In the genomic region with DNA sequence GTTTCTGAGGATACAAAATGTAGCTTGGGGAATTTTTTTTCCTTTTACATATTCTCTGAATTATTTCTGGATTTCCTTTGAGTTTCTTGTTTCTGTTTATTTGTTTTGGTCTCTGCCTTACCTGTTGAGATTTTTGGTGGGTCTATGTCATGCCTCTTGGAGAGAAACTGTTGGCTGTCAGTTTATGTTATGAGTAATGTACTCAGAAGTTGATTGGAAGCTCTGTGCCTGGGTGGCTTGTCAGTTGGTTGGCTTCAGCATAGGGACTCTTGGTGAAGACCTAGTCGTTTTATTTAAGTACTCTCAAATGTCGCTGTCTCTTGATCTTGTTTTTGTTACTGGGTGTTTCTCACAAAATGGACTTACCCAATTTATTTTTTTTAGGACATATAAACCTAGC, we compare ENCODE assay signal across 15 cellular contexts.
A peak's percentile ranks its signal among the peaks of the same experiment; 100 is the strongest.
DNase-seq lines count a peak whose midpoint lies in the region; ATAC-seq and TF ChIP-seq lines count a peak whose summit lies in the region.
"Had no signal": no experiment of that assay in that cellular context is flagged by ENCODE, and none has a peak within 500 bp of the region (broad histone marks: within the 10 kb centered on the region; RNA-seq: fewer than 3 reads in every experiment).

No MANE protein-coding gene starts in this region.

- peak overlapping the region; percentile 50 for H3K9ac ChIP-seq in SU-DHL-6 (ENCODE audit: low read length)

- no peak for TF ChIP-seq CTCF in SU-DHL-6 (IDR thresholded peaks at IDR 0.05; ENCODE audit: insufficient read depth, low read length, poor library complexity, severe bottlenecking)

- peaks cover 100% of the 10 kb centered on the region for H3K79me2 ChIP-seq in SU-DHL-6 (ENCODE audit: insufficient read depth, low read length)

- DNase-seq in retina (no peak), NCI-H526 (lab: John Stamatoyannopoulos, UW) (no peak)
- DNase-seq: activated naive CD4-positive, alpha-beta T cell; brain microvascular endothelial cell; effector CD8-positive, alpha-beta T cell; H9; NCI-H2107; SJCRH30 had no signal

- H3K27ac ChIP-seq in SU-DHL-6 (ENCODE audit: low read depth, low read length) = peak overlapping the region; percentile 93
- H3K27ac ChIP-seq: brain microvascular endothelial cell, HL-60, SJCRH30 had no signal

- peak overlapping the region; percentile 64 for H3K4me3 ChIP-seq in SU-DHL-6 (ENCODE audit: insufficient read depth, low read length, poor library complexity, severe bottlenecking)
- H3K4me3 ChIP-seq: SJCRH30 had no signal

- H3K4me2 ChIP-seq in SU-DHL-6 (ENCODE audit: low read depth, low read length, poor library complexity, severe bottlenecking) = peak overlapping the region; percentile 88

- H4K20me1 ChIP-seq in SU-DHL-6 (ENCODE audit: low read depth, low read length) = no peaks in the 10 kb centered on the region

- peaks cover 61% of the 10 kb centered on the region for H3K36me3 ChIP-seq in SU-DHL-6 (ENCODE audit: low read length)
- H3K36me3 ChIP-seq: brain microvascular endothelial cell had no signal

- H3K9me2 ChIP-seq in SU-DHL-6 (replicated peaks; ENCODE audit: insufficient read depth, low read length) = no peaks in the 10 kb centered on the region

- H3F3A ChIP-seq in SU-DHL-6 (ENCODE audit: insufficient read depth) = peaks cover 50% of the 10 kb centered on the region

- H3K9me3 ChIP-seq in SU-DHL-6 (ENCODE audit: insufficient read depth, low read length) = peaks cover 14% of the 10 kb centered on the region; the same call in 1 of the 2 replicates

- ATAC-seq in GM18858 (IDR thresholded peaks at IDR 0.05; ENCODE audit: unreplicated experiment) (peak; percentile 66), GM21390 (IDR thresholded peaks at IDR 0.05; ENCODE audit: unreplicated experiment) (peak; percentile 73), HG03045 (IDR thresholded peaks at IDR 0.05; ENCODE audit: unreplicated experiment) (peak; percentile 83), HG02970 (IDR thresholded peaks at IDR 0.05; ENCODE audit: low FRiP score, unreplicated experiment) (no peak), HG03280 (IDR thresholded peaks at IDR 0.05; ENCODE audit: unreplicated experiment) (no peak)

- H3K27me3 ChIP-seq in SU-DHL-6 (ENCODE audit: low read length) = no peaks in the 10 kb centered on the region
- H3K27me3 ChIP-seq: brain microvascular endothelial cell, SJCRH30 had no signal

- H2AFZ ChIP-seq in SU-DHL-6 (ENCODE audit: low read depth, low read length, severe bottlenecking) = no peak overlapping the region

Comparison
In these comparisons a context has a peak if more than half of its experiments do, and no peak if none do; other contexts are left out.
1. ATAC-seq: peak in GM18858 (single experiment), GM21390 (single experiment) and HG03045 (single experiment); none in HG02970 (single experiment) and HG03280 (single experiment).